In the genomic region with DNA sequence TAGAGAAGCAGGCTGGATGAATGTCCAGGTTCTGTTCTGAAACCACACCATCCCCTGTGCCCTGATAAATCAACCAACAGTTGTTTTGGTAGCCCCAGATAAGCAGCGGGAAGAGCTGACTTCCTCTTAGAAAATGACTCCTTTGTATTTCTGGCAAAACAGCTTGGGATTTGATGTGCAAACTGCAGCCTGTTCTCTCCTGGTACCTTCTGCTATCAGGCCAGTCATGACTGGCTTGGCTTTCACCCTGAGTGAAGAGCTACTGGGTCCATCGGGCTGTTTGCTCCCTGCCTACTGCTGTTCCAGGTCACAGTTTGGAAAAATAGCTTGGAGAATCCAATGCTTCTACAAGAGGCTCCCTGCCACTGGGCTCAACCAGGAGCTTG, we compare ENCODE assay signal across 1 cellular context.
A peak's percentile ranks its signal among the peaks of the same experiment; 100 is the strongest.
TF ChIP-seq lines count a peak whose summit lies in the region.

No MANE protein-coding gene starts in this region.

TF ChIP-seq in K562, 482 proteins besides CTCF, POLR2A, EP300 and RAD21 (continued from another document and continues in another):
- TF ChIP-seq, protein P1, sequence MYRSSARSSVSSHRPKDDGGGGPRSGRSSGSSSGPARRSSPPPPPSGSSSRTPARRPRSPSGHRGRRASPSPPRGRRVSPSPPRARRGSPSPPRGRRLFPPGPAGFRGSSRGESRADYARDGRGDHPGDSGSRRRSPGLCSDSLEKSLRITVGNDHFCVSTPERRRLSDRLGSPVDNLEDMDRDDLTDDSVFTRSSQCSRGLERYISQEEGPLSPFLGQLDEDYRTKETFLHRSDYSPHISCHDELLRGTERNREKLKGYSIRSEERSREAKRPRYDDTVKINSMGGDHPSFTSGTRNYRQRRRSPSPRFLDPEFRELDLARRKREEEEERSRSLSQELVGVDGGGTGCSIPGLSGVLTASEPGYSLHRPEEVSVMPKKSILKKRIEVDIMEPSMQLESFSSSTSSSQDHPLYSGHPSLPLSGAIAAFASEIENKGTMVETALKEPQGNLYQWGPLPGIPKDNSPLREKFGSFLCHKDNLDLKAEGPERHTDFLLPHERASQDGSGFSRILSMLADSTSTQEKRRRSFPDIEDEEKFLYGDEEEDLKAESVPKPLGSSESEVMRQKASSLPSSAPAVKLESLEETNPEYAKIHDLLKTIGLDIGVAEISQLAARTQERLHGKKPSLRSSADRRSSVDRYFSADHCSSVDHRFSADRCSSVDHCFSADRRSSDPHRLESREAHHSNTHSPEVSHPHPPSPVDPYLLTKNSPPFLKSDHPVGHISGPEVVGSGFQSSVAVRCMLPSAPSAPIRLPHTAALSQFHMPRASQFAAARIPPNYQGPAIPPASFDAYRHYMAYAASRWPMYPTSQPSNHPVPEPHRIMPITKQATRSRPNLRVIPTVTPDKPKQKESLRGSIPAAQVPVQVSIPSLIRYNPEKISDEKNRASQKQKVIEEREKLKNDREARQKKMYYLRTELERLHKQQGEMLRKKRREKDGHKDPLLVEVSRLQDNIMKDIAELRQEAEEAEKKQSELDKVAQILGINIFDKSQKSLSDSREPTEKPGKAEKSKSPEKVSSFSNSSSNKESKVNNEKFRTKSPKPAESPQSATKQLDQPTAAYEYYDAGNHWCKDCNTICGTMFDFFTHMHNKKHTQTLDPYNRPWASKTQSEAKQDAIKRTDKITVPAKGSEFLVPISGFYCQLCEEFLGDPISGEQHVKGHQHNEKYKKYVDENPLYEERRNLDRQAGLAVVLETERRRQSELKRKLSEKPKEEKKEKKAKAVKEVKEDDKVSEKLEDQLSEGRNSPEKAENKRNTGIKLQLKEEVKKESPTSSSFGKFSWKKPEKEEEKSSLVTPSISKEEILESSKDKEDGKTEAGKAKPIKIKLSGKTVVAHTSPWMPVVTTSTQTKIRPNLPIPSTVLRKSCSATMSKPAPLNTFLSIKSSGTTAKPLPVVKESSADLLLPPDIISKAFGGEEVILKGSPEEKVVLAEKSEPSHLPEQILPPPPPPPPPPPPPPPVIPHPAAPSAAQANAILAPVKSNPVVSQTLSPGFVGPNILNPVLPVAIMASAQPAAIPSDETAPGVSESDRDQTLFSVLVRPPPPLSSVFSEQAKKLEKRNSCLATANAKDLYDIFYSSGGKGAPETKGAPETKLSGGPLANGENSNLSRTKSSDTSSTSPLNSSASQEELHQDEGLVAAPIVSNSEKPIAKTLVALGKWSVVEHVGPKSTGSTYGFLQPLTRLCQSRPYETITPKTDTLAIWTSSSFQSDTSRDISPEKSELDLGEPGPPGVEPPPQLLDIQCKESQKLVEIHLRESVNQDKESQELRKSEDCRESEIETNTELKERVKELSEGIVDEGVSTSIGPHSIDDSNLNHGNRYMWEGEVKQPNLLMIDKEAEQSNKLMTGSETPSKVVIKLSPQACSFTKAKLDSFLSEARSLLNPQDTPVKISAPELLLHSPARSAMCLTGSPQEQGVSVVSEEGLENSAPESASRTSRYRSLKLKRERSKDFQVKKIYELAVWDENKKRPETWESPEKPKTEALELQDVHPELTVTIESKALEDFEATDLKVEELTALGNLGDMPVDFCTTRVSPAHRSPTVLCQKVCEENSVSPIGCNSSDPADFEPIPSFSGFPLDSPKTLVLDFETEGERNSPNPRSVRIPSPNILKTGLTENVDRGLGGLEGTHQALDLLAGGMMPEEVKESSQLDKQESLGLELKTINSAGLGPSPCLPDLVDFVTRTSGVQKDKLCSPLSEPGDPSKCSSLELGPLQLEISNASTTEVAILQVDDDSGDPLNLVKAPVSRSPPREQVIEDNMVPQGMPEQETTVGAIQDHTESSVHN (IDR thresholded peaks at IDR 0.05; ENCODE audit: borderline replicate concordance in 1 of 2, low read depth in 1 of 2) = peak; percentile 33 to 69; a peak in 1 of 4 replicates
- TF ChIP-seq CBX5 (IDR thresholded peaks at IDR 0.05; ENCODE audit: borderline replicate concordance, low read depth) (peak; percentile 34; the same call in 1 of the 2 replicates), CTBP1 (IDR thresholded peaks at IDR 0.05; ENCODE audit: borderline replicate concordance) (peak; percentile 99), NR2C2 (CRISPR knock-in tag; IDR thresholded peaks at IDR 0.05) (no peak), NR2C2 (tag; IDR thresholded peaks at IDR 0.05) (peak; percentile 48), ZNF699 (CRISPR knock-in tag; IDR thresholded peaks at IDR 0.05; ENCODE audit: insufficient replicate concordance) (no peak), LARP7 (IDR thresholded peaks at IDR 0.05) (no peak), KAT7 (CRISPR knock-in tag; IDR thresholded peaks at IDR 0.05; ENCODE audit: borderline replicate concordance) (no peak; the same call in 1 of the 2 replicates), DPF2 (IDR thresholded peaks at IDR 0.05) (peak; percentile 99), GATA2 (CRISPR knock-in tag; IDR thresholded peaks at IDR 0.05) (peak; percentile 95), RBM17 (IDR thresholded peaks at IDR 0.05; ENCODE audit: borderline replicate concordance, low read depth, low read length) (no peak), MIER1 (IDR thresholded peaks at IDR 0.05; ENCODE audit: low read depth) (no peak), CCNT2 (IDR thresholded peaks at IDR 0.05; ENCODE audit: borderline replicate concordance, extremely low read depth, insufficient read length, low read depth, low read length) (peak; percentile 97), CBX2 (IDR thresholded peaks at IDR 0.05; ENCODE audit: insufficient read depth, low read length, poor library complexity, severe bottlenecking) (no peak), NCOA2 (IDR thresholded peaks at IDR 0.05; ENCODE audit: partially characterized antibody in 2 of 2) (peak in 1 of 2 experiments; percentile 71), ZNF12 (CRISPR knock-in tag; IDR thresholded peaks at IDR 0.05) (no peak), ILK (tag; IDR thresholded peaks at IDR 0.05; ENCODE audit: borderline replicate concordance, low read depth) (no peak), ZNF354B (CRISPR knock-in tag; IDR thresholded peaks at IDR 0.05) (0 out of 2 replicates have a peak, but pooled peaks have one; percentile 51), HIVEP1 (CRISPR knock-in tag; IDR thresholded peaks at IDR 0.05) (no peak), BHLHE40 (IDR thresholded peaks at IDR 0.05; ENCODE audit: low read length) (peak; percentile 62; the same call in 1 of the 2 replicates), OTX1 (CRISPR knock-in tag; IDR thresholded peaks at IDR 0.05) (peak; percentile 11; the same call in 1 of the 2 replicates), ZNF830 (CRISPR knock-in tag; IDR thresholded peaks at IDR 0.05) (no peak), TBP (optimal IDR thresholded peaks at IDR 0.05; ENCODE audit: low read depth, low read length) (peak; percentile 62), ARNT (IDR thresholded peaks at IDR 0.05) (peak; percentile 86 to 94; a peak in 3 of 4 replicates), EP400 (IDR thresholded peaks at IDR 0.05) (peak; percentile 75), SMARCA5 (IDR thresholded peaks at IDR 0.05) (no peak), ZNF165 (CRISPR knock-in tag; IDR thresholded peaks at IDR 0.05; ENCODE audit: borderline replicate concordance) (0 out of 2 replicates have a peak, but pooled peaks have one; percentile 31)
- TF ChIP-seq, protein P2, sequence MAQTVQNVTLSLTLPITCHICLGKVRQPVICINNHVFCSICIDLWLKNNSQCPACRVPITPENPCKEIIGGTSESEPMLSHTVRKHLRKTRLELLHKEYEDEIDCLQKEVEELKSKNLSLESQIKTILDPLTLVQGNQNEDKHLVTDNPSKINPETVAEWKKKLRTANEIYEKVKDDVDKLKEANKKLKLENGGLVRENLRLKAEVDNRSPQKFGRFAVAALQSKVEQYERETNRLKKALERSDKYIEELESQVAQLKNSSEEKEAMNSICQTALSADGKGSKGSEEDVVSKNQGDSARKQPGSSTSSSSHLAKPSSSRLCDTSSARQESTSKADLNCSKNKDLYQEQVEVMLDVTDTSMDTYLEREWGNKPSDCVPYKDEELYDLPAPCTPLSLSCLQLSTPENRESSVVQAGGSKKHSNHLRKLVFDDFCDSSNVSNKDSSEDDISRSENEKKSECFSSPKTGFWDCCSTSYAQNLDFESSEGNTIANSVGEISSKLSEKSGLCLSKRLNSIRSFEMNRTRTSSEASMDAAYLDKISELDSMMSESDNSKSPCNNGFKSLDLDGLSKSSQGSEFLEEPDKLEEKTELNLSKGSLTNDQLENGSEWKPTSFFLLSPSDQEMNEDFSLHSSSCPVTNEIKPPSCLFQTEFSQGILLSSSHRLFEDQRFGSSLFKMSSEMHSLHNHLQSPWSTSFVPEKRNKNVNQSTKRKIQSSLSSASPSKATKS (CRISPR knock-in tag; IDR thresholded peaks at IDR 0.05) = no peak
- TF ChIP-seq, protein P3, sequence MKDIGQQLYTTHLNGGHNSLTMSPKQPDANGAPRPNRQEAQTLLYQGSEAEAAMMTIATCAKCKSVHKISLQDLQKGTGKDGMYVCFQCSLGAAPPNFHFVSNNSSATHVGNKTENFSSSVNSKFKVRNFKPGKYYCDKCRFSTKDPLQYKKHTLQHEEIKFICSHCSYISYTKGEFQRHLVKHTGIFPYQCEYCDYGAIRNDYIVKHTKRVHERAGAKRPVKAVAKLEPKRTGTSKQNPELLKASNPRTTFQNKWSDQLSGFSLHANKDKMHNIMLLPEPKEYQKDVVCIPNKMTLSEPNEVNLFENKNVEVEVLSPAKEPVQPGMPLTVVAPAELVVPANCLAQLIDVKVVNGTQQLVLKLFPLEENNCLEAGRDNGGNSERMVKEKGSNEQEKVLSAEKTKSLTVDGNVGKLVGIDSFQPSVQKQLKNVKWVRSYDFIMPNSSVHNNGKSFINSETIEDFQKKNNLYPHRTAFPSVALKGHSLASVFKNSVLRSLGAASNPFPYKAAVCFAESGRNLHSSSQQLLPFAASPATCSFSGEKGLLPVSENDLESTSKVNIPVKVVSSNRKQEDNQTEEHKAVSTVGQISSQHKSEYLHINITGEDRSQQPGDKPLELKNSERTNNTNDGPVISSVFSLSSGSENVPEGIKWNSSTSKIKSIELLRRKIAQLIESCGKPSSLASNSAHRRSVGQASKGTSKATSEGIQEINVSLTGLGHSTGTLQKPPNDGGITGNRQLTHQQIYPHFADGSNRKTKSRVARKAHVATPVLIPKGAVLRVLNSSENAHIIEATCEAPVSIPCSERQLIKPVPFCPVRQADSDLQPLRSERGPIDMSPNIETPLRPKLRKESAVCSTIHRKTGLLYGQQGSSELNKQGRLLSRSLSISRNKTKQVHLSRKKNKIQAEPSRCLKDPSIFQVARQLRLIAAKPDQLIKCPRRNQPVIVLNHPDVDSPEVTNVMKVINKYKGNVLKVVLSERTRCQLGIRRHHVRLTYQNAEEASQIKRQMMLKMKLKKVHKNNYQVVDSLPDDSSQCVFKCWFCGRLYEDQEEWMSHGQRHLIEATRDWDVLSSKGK (CRISPR knock-in tag; IDR thresholded peaks at IDR 0.05) = no peak
- TF ChIP-seq, protein P4, sequence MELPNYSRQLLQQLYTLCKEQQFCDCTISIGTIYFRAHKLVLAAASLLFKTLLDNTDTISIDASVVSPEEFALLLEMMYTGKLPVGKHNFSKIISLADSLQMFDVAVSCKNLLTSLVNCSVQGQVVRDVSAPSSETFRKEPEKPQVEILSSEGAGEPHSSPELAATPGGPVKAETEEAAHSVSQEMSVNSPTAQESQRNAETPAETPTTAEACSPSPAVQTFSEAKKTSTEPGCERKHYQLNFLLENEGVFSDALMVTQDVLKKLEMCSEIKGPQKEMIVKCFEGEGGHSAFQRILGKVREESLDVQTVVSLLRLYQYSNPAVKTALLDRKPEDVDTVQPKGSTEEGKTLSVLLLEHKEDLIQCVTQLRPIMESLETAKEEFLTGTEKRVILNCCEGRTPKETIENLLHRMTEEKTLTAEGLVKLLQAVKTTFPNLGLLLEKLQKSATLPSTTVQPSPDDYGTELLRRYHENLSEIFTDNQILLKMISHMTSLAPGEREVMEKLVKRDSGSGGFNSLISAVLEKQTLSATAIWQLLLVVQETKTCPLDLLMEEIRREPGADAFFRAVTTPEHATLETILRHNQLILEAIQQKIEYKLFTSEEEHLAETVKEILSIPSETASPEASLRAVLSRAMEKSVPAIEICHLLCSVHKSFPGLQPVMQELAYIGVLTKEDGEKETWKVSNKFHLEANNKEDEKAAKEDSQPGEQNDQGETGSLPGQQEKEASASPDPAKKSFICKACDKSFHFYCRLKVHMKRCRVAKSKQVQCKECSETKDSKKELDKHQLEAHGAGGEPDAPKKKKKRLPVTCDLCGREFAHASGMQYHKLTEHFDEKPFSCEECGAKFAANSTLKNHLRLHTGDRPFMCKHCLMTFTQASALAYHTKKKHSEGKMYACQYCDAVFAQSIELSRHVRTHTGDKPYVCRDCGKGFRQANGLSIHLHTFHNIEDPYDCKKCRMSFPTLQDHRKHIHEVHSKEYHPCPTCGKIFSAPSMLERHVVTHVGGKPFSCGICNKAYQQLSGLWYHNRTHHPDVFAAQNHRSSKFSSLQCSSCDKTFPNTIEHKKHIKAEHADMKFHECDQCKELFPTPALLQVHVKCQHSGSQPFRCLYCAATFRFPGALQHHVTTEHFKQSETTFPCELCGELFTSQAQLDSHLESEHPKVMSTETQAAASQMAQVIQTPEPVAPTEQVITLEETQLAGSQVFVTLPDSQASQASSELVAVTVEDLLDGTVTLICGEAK (IDR thresholded peaks at IDR 0.05) = no peak; the same call in 1 of the 2 replicates
- TF ChIP-seq, protein P4 (CRISPR knock-in tag; IDR thresholded peaks at IDR 0.05) = no peak
- TF ChIP-seq, protein P5, sequence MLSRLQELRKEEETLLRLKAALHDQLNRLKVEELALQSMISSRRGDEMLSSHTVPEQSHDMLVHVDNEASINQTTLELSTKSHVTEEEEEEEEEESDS (CRISPR knock-in tag; IDR thresholded peaks at IDR 0.05) = no peak
